In the genomic region with DNA sequence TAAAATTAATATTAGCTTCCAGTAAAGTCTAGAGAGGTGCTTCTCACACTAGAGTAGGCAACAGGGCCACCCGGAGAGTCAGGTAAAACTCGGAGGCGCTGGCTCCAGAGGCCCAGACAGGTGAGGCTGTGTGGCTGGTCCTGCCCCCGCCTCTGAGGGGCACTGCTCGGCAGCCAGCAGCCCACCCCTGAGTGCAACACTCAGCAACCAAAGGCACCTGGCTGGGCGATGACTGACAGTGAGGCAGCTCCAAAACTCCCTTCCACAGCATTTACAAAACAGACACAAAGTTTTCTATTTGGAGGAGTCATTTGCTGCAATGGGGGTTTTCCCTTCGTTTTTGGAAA, we compare ENCODE assay signal across 1 cellular context.
TF ChIP-seq lines count a peak whose summit lies in the region.

No MANE protein-coding gene starts in this region.

TF ChIP-seq in liver, 16 proteins besides CTCF, POLR2A, EP300 and RAD21 (continued from another document):
- TF ChIP-seq, protein P1, sequence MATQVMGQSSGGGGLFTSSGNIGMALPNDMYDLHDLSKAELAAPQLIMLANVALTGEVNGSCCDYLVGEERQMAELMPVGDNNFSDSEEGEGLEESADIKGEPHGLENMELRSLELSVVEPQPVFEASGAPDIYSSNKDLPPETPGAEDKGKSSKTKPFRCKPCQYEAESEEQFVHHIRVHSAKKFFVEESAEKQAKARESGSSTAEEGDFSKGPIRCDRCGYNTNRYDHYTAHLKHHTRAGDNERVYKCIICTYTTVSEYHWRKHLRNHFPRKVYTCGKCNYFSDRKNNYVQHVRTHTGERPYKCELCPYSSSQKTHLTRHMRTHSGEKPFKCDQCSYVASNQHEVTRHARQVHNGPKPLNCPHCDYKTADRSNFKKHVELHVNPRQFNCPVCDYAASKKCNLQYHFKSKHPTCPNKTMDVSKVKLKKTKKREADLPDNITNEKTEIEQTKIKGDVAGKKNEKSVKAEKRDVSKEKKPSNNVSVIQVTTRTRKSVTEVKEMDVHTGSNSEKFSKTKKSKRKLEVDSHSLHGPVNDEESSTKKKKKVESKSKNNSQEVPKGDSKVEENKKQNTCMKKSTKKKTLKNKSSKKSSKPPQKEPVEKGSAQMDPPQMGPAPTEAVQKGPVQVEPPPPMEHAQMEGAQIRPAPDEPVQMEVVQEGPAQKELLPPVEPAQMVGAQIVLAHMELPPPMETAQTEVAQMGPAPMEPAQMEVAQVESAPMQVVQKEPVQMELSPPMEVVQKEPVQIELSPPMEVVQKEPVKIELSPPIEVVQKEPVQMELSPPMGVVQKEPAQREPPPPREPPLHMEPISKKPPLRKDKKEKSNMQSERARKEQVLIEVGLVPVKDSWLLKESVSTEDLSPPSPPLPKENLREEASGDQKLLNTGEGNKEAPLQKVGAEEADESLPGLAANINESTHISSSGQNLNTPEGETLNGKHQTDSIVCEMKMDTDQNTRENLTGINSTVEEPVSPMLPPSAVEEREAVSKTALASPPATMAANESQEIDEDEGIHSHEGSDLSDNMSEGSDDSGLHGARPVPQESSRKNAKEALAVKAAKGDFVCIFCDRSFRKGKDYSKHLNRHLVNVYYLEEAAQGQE (IDR thresholded peaks at IDR 0.05): no peak
- TF ChIP-seq SP1 (IDR thresholded peaks at IDR 0.05) (no peak), FOXA1 (IDR thresholded peaks at IDR 0.05) (no peak), FOXA2 (IDR thresholded peaks at IDR 0.05) (no peak), NR2F2 (IDR thresholded peaks at IDR 0.05) (no peak), HNF4G (IDR thresholded peaks at IDR 0.05) (no peak), GABPA (IDR thresholded peaks at IDR 0.05 in 1 of 2, conservative IDR thresholded peaks at IDR 0.05 in 1 of 2) (no peak)
- TF ChIP-seq, protein P2, sequence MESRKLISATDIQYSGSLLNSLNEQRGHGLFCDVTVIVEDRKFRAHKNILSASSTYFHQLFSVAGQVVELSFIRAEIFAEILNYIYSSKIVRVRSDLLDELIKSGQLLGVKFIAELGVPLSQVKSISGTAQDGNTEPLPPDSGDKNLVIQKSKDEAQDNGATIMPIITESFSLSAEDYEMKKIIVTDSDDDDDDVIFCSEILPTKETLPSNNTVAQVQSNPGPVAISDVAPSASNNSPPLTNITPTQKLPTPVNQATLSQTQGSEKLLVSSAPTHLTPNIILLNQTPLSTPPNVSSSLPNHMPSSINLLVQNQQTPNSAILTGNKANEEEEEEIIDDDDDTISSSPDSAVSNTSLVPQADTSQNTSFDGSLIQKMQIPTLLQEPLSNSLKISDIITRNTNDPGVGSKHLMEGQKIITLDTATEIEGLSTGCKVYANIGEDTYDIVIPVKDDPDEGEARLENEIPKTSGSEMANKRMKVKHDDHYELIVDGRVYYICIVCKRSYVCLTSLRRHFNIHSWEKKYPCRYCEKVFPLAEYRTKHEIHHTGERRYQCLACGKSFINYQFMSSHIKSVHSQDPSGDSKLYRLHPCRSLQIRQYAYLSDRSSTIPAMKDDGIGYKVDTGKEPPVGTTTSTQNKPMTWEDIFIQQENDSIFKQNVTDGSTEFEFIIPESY (IDR thresholded peaks at IDR 0.05): no peak
